21 cellular contexts compared by ENCODE assay signal in the genomic region with DNA sequence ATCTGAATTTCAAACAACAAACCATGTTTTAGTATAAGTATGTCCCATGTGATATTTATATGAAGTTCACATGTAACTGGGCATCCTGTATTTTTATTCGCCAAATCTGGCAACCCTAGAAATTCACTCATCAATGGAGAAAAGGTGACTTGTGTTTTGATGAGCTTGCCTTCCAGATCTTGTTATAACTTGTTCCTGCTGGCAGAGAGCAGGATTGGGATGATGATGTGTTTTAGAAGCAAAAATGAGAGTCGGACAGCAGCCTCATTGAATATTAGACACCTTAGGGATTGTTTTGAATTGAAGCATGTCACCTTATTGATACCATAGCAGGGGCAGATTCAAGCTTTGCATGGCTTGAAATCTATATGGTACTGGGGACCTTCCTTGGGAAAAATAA.
DNase-seq lines count a peak whose midpoint lies in the region; ATAC-seq and TF ChIP-seq lines count a peak whose summit lies in the region.
"Had no signal": no experiment of that assay in that cellular context is flagged by ENCODE, and none has a peak within 500 bp of the region (broad histone marks: within the 10 kb centered on the region; RNA-seq: fewer than 3 reads in every experiment).

No MANE protein-coding gene starts in this region.

- no peak for ATAC-seq in right cardiac atrium
- ATAC-seq: GM23338 had no signal

- TF ChIP-seq CTCF in RWPE1 (conservative IDR thresholded peaks at IDR 0.05; ENCODE audit: low read depth) (no peak), mammary epithelial cell (conservative IDR thresholded peaks at IDR 0.05 in 1 of 2, IDR thresholded peaks at IDR 0.05 in 1 of 2; ENCODE audit: extremely low read depth in 1 of 2, insufficient read depth in 1 of 2, low read depth in 1 of 2, low read length in 2 of 2) (no peak), epithelial cell of esophagus (IDR thresholded peaks at IDR 0.05; ENCODE audit: insufficient read depth, low read depth, low read length, missing control alignments) (no peak), GM10266 (IDR thresholded peaks at IDR 0.05; ENCODE audit: control insufficient read depth, insufficient read depth, low read depth, missing control alignments) (no peak)

- CTCF ChIA-PET in RWPE1 (lab: Yijun Ruan, JAX) (no interaction called here), mammary epithelial cell (lab: Charles Lee; ENCODE audit: low non-redundant PET) (interaction anchor here (0.6 to 0.7 kb wide), 2 partner anchors 402 to 825 kb away, joined by 3 to 4 read pairs; no protein-coding TSS in a partner anchor)

- no peaks in the 10 kb centered on the region for H4K20me1 ChIP-seq in mammary epithelial cell (ENCODE audit: insufficient read depth, low read length)

- H3K9me3 ChIP-seq in mammary epithelial cell (replicated peaks; ENCODE audit: insufficient read depth, low read length) = no peaks in the 10 kb centered on the region
- H3K9me3 ChIP-seq in mucosa of rectum (ENCODE audit: control insufficient read depth in 2 of 2, low read length in 2 of 2) = no peaks in the 10 kb centered on the region
- no peaks in the 10 kb centered on the region for H3K9me3 ChIP-seq in right cardiac atrium (ENCODE audit: control insufficient read depth, low read length)

- H3K4me1 ChIP-seq in mammary epithelial cell (ENCODE audit: insufficient read depth, low read length) (peaks cover 5% of the 10 kb centered on the region), mucosa of rectum (ENCODE audit: control insufficient read depth in 2 of 2, insufficient read depth in 2 of 2, low read length in 2 of 2) (peaks cover 0 to 13% of the 10 kb centered on the region in 2 donors), right cardiac atrium (ENCODE audit: control insufficient read depth, insufficient read depth, low read length) (no peaks in the 10 kb centered on the region)

- no peaks in the 10 kb centered on the region for H3K27me3 ChIP-seq in mammary epithelial cell (ENCODE audit: insufficient read depth, low read length)
- no peaks in the 10 kb centered on the region for H3K27me3 ChIP-seq in mucosa of rectum (ENCODE audit: control insufficient read depth in 2 of 2, insufficient read depth in 2 of 2, low read length in 2 of 2)
- no peaks in the 10 kb centered on the region for H3K27me3 ChIP-seq in right cardiac atrium (ENCODE audit: control insufficient read depth, insufficient read depth)

- POLR2A ChIA-PET in RWPE1 (lab: Yijun Ruan, JAX; ENCODE audit: low non-redundant PET) = no interaction called here

- DNase-seq in RWPE1 (ENCODE audit: low spot score) = peak; percentile 45
- DNase-seq in mammary epithelial cell = peak; percentile 70
- peak; percentile 77 for DNase-seq in epithelial cell of esophagus (ENCODE audit: low read depth)
- DNase-seq in right cardiac atrium = no peak
- no peak for DNase-seq in GM19240 (ENCODE audit: insufficient read length, low spot score)
- no peak for DNase-seq in nucleus accumbens (lab: John Stamatoyannopoulos, UW)
- DNase-seq in GM10266 (ENCODE audit: extremely low spot score) = no peak
- DNase-seq: ACHN; Calu3; CD4-positive, alpha-beta memory T cell; DMS 273 treated with DMSO at 0.1 percent for 48 hours; DMS53; DND-41; EL; HCEC 1CT; IMR-90; KBM-7 had no signal

- BruUV-seq in mammary epithelial cell (replicated peaks; lab: Mats Ljungman, UMichigan) = no TSS peak

- in situ Hi-C loops in mammary epithelial cell (cut with MboI; ENCODE audit: low sequenced_read_pairs in 2 of 2) = no loop called here

- H3K36me3 ChIP-seq in mammary epithelial cell (ENCODE audit: insufficient read depth, low read length) (no peaks in the 10 kb centered on the region), mucosa of rectum (ENCODE audit: control insufficient read depth in 2 of 2, insufficient read depth in 2 of 2, low read length in 2 of 2) (no peaks in the 10 kb centered on the region)

- dilution Hi-C loops in mammary epithelial cell (cut with HindIII; ENCODE audit: low sequenced_read_pairs) = loop anchor here (5.0 kb wide), 1 partner anchor 57 kb away; no protein-coding TSS in a partner anchor

- H3K4me3 ChIP-seq in mammary epithelial cell (replicated peaks in 1 of 3; ENCODE audit: insufficient read depth in 1 of 3, low read depth in 2 of 3, low read length in 3 of 3) (no peak overlapping the region), epithelial cell of esophagus (ENCODE audit: low read length) (no peak overlapping the region), mucosa of rectum (ENCODE audit: low read length in 2 of 2) (no peak overlapping the region), right cardiac atrium (ENCODE audit: low read length) (no peak overlapping the region)
- H3K4me3 ChIP-seq: GM23338 had no signal

- no peak overlapping the region for H2AFZ ChIP-seq in mammary epithelial cell (ENCODE audit: low read depth, low read length)
- H2AFZ ChIP-seq: GM23338 had no signal

- H3K9ac ChIP-seq in mammary epithelial cell (ENCODE audit: insufficient read depth, low read length) (no peak overlapping the region), mucosa of rectum (ENCODE audit: low read depth in 1 of 2, low read length in 2 of 2) (no peak overlapping the region)

- no peaks in the 10 kb centered on the region for H3K79me2 ChIP-seq in mammary epithelial cell (ENCODE audit: insufficient read depth, low read length)

- WGBS in mammary epithelial cell (ENCODE audit: low coverage, missing lambda C conversion rate) = 12% methylated on average over 2 of the region's 2 CpGs
- 90% methylated on average over 2 of the region's 2 CpGs for WGBS in right cardiac atrium

- peak overlapping the region; percentile 2 for H3K4me2 ChIP-seq in mammary epithelial cell (ENCODE audit: insufficient read depth, low read depth, low read length)
- H3K4me2 ChIP-seq: GM23338 had no signal

- intact Hi-C loops in mammary epithelial cell (cut with micrococcal nuclease) (no loop called here), right cardiac atrium (cut with DNase I) (no loop called here)

- H3K27ac ChIP-seq in RWPE1 (no peak overlapping the region), mammary epithelial cell (ENCODE audit: insufficient read depth, low read depth, low read length) (no peak overlapping the region), mucosa of rectum (ENCODE audit: low read depth in 2 of 2, low read length in 2 of 2) (peak overlapping the region; percentile 17 to 68), right cardiac atrium (ENCODE audit: low read length) (no peak overlapping the region)
- H3K27ac ChIP-seq: C4-2B, HL-60 had no signal

Comparison
In these comparisons a context has a peak if more than half of its experiments do, and no peak if none do; other contexts are left out.
1. DNase-seq: peak in RWPE1 (single experiment), mammary epithelial cell (single experiment) and epithelial cell of esophagus (single experiment); none in right cardiac atrium (0 of 3), GM19240 (single experiment), nucleus accumbens (0 of 56) and GM10266 (single experiment).
2. H3K27ac ChIP-seq: peak in mucosa of rectum (2 of 2); none in RWPE1 (single experiment), mammary epithelial cell (single experiment) and right cardiac atrium (single experiment).